ENCODE assay signal across 1 cellular context in the genomic region with DNA sequence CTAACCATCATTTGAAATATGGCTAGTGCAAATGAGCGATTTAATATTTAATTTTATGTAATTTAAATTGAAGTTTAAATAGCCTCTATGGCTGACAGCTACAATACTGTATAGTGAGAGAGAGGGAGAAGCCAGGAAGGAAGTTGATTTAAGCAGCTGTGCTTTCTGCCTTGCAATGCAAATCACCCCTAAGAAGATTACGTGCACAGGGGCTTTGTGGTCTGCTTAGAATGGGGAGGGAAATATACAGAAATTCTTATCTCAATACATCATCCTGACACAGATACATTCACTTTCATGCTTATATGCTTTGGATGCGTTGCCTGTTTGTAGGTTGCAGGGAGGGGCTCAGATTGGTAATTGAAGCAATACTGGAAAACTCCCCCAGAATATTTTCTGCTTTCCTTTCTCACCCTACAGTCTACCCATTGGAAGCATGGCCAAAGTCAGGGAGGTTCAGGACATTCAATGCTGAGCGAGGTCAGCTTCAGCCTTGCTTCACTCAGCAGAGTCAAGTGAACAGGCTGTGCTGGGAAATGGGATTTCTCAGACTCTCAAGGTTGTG.
TF ChIP-seq lines count a peak whose summit lies in the region.

No MANE protein-coding gene starts in this region.

TF ChIP-seq in H1, 55 proteins besides CTCF, POLR2A, EP300 and RAD21 (continued from another document):
- TF ChIP-seq, protein P1, sequence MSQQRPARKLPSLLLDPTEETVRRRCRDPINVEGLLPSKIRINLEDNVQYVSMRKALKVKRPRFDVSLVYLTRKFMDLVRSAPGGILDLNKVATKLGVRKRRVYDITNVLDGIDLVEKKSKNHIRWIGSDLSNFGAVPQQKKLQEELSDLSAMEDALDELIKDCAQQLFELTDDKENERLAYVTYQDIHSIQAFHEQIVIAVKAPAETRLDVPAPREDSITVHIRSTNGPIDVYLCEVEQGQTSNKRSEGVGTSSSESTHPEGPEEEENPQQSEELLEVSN (IDR thresholded peaks at IDR 0.05) = no peak
- TF ChIP-seq RNF2 (IDR thresholded peaks at IDR 0.05; ENCODE audit: borderline replicate concordance, low read depth, low read length, missing control alignments, poor library complexity, severe bottlenecking) (no peak), CEBPB (IDR thresholded peaks at IDR 0.05; ENCODE audit: low read depth, low read length) (no peak), SIRT6 (IDR thresholded peaks at IDR 0.05; ENCODE audit: low read length) (no peak), JUN (IDR thresholded peaks at IDR 0.05; ENCODE audit: low read depth, low read length) (no peak), KDM1A (IDR thresholded peaks at IDR 0.05; ENCODE audit: borderline replicate concordance, low read length) (no peak), FOSL1 (IDR thresholded peaks at IDR 0.05; ENCODE audit: insufficient read depth, low read depth, low read length) (no peak), SP4 (IDR thresholded peaks at IDR 0.05; ENCODE audit: low read length) (no peak), CTBP2 (IDR thresholded peaks at IDR 0.05; ENCODE audit: borderline replicate concordance, insufficient read depth, insufficient read length, low read length) (no peak), RFX5 (IDR thresholded peaks at IDR 0.05; ENCODE audit: borderline replicate concordance, low read depth, low read length) (no peak), PHF8 (conservative IDR thresholded peaks at IDR 0.05; ENCODE audit: low read depth, low read length) (no peak), SP1 (IDR thresholded peaks at IDR 0.05; ENCODE audit: low read depth, low read length) (no peak), SP2 (IDR thresholded peaks at IDR 0.05; ENCODE audit: low read length) (no peak), GABPA (IDR thresholded peaks at IDR 0.05; ENCODE audit: borderline replicate concordance, insufficient read depth, low read length) (no peak)
- TF ChIP-seq, protein P2, sequence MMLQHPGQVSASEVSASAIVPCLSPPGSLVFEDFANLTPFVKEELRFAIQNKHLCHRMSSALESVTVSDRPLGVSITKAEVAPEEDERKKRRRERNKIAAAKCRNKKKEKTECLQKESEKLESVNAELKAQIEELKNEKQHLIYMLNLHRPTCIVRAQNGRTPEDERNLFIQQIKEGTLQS (IDR thresholded peaks at IDR 0.05; ENCODE audit: insufficient read depth, low read depth, low read length) = no peak
